In the genomic region with DNA sequence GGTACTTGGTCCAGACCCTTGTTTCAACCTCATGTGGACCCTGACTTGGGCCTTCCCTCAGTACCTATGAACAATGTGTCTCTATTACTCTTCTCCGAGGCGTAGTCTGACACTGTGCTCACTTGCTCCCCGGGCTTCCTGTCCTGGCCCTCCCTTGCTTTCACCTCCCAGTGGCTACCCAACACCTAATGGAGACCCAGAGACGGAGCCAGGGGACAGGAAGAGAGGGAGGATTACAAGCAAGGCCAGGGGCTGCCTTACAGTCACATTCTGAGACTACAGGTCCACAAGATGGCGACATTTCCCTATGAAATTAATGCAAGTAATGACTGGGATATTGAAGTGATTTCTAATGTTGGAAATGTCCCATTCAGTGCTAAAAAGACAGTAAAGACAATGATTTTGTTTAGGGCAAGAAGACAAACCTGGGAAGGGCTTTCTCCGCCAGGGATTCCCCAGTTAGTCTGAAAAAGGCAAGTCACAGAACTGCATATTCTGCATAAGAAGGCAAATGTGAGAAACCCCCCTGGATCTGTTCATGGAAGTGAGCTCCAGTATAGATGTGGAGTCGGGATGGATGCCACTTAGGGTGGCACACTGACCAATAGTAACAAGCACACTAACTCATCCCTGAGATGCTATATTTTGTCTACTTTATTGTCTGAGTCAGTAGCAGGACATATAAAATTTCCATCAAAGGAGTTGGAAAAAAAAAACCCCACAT, we compare ENCODE assay signal across 8 cellular contexts. TPM values are rescaled to one million over a fixed set of nuclear protein-coding genes. Genes with fewer than 3 reads are reported as not detected.
DNase-seq lines count a peak whose midpoint lies in the region; ATAC-seq lines count a peak whose summit lies in the region.

No MANE protein-coding gene starts in this region.

- H3K36me3 Mint-ChIP-seq in activated CD4-positive, alpha-beta T cell treated with anti-CD3 and anti-CD28 coated beads, Interleukin-2, amount 10 ng/mL, durations not matched to agents 7 days and 5 days (ENCODE audit: low read depth), result peaks cover 3% of the 10 kb centered on the region
- no peaks in the 10 kb centered on the region for H3K36me3 Mint-ChIP-seq in effector memory CD8-positive, alpha-beta T cell (ENCODE audit: insufficient read depth)

- no peaks in the 10 kb centered on the region for H3K36me3 ChIP-seq in mesendoderm (ENCODE audit: control insufficient read depth, insufficient read depth, low read length)

- no peak overlapping the region for H3K4me3 Mint-ChIP-seq in activated CD4-positive, alpha-beta T cell treated with anti-CD3 and anti-CD28 coated beads, Interleukin-2, amount 10 ng/mL, durations not matched to agents 7 days and 5 days
- no peak overlapping the region for H3K4me3 Mint-ChIP-seq in effector memory CD8-positive, alpha-beta T cell

- WGBS in mesendoderm (ENCODE audit: extremely low coverage, insufficient coverage, low lambda C conversion rate), result no CpG with 5 or more reads among the region's 7 CpGs

- no peak overlapping the region for H2BK120ac ChIP-seq in mesendoderm (ENCODE audit: low read depth, low read length)

- CTCF ChIA-PET in activated CD4-positive, alpha-beta T cell treated with anti-CD3 and anti-CD28 coated beads, Interleukin-2, amount 10 ng/mL, durations not matched to agents 7 days and 5 days (lab: Charles Lee), result interaction anchor here (0.6 to 1.7 kb wide), 3 partner anchors 11 to 513 kb away, joined by 3 to 6 read pairs (median 3); no protein-coding TSS in a partner anchor

- H3K27me3 Mint-ChIP-seq in activated CD4-positive, alpha-beta T cell treated with anti-CD3 and anti-CD28 coated beads, Interleukin-2, amount 10 ng/mL, durations not matched to agents 7 days and 5 days, result no peaks in the 10 kb centered on the region
- H3K27me3 Mint-ChIP-seq in effector memory CD8-positive, alpha-beta T cell, result no peaks in the 10 kb centered on the region

- DNase-seq in DMS79 treated with DMSO at 0.1 percent for 48 hours (lab: John Stamatoyannopoulos, UW) (peak; percentile 78), NCI-H526 treated with DMSO at 0.1 percent for 48 hours (lab: John Stamatoyannopoulos, UW) (peak; percentile 40), mesendoderm (peak; percentile 89)
- peak; percentile 81 for DNase-seq in activated CD4-positive, alpha-beta T cell treated with anti-CD3 and anti-CD28 coated beads, Interleukin-2, amount 10 ng/mL, durations not matched to agents 7 days and 5 days
- peak; percentile 41 to 53 (median 48) for DNase-seq in effector memory CD8-positive, alpha-beta T cell
- DNase-seq in stimulated activated naive CD4-positive, alpha-beta T cell treated with Interleukin-2 at 50 U/mL for 16 hours (lab: John Stamatoyannopoulos, UW), result peak; percentile 3

- no peak overlapping the region for H3K4ac ChIP-seq in mesendoderm (ENCODE audit: low read depth, low read length)

- ATAC-seq in HG03060 (IDR thresholded peaks at IDR 0.05; ENCODE audit: low read depth, unreplicated experiment), result peak; percentile 55
- ATAC-seq in effector memory CD8-positive, alpha-beta T cell (replicated peaks), result peak; percentile 55
- no peak for ATAC-seq in HG03439 (IDR thresholded peaks at IDR 0.05; ENCODE audit: unreplicated experiment)

- no peak overlapping the region for H3K9ac ChIP-seq in mesendoderm (ENCODE audit: low read length)

- no peaks in the 10 kb centered on the region for H3K79me2 ChIP-seq in mesendoderm (ENCODE audit: control insufficient read depth, insufficient read depth, low read length)

- H2AK5ac ChIP-seq in mesendoderm (ENCODE audit: low read length), result no peak overlapping the region

- H3K4me3 ChIP-seq in mesendoderm (ENCODE audit: low read length), result no peak overlapping the region

- H3K27ac ChIP-seq in mesendoderm (ENCODE audit: low read depth, low read length), result no peak overlapping the region

- H3K27ac Mint-ChIP-seq in activated CD4-positive, alpha-beta T cell treated with anti-CD3 and anti-CD28 coated beads, Interleukin-2, amount 10 ng/mL, durations not matched to agents 7 days and 5 days, result no peak overlapping the region
- H3K27ac Mint-ChIP-seq in effector memory CD8-positive, alpha-beta T cell, result no peak overlapping the region

- no peak overlapping the region for H4K8ac ChIP-seq in mesendoderm (ENCODE audit: low read depth, low read length)

- POLR2A ChIA-PET in activated CD4-positive, alpha-beta T cell treated with anti-CD3 and anti-CD28 coated beads, Interleukin-2, amount 10 ng/mL, durations not matched to agents 7 days and 5 days (lab: Charles Lee), result no interaction called here

- H3K4me2 ChIP-seq in mesendoderm (ENCODE audit: low read length), result no peak overlapping the region

- no peak overlapping the region for H2BK5ac ChIP-seq in mesendoderm (ENCODE audit: low read length)

- H4K5ac ChIP-seq in mesendoderm (ENCODE audit: low read length), result no peak overlapping the region

- H3K4me1 Mint-ChIP-seq in activated CD4-positive, alpha-beta T cell treated with anti-CD3 and anti-CD28 coated beads, Interleukin-2, amount 10 ng/mL, durations not matched to agents 7 days and 5 days, result peaks cover 6% of the 10 kb centered on the region
- H3K4me1 Mint-ChIP-seq in effector memory CD8-positive, alpha-beta T cell (ENCODE audit: low read depth in 2 of 2), result no peaks in the 10 kb centered on the region

- no peak overlapping the region for H2BK15ac ChIP-seq in mesendoderm (replicated peaks; ENCODE audit: low read depth)

- H3K56ac ChIP-seq in mesendoderm (ENCODE audit: low read length), result peak overlapping the region; percentile 12

- H3K23ac ChIP-seq in mesendoderm (ENCODE audit: low read length), result no peak overlapping the region

- H3K9me3 Mint-ChIP-seq in activated CD4-positive, alpha-beta T cell treated with anti-CD3 and anti-CD28 coated beads, Interleukin-2, amount 10 ng/mL, durations not matched to agents 7 days and 5 days, result peaks cover 10% of the 10 kb centered on the region
- H3K9me3 Mint-ChIP-seq in effector memory CD8-positive, alpha-beta T cell, result no peaks in the 10 kb centered on the region

- no peaks in the 10 kb centered on the region for H3K79me1 ChIP-seq in mesendoderm (ENCODE audit: low read length)

- H3K18ac ChIP-seq in mesendoderm (ENCODE audit: low read length), result no peak overlapping the region

- no peaks in the 10 kb centered on the region for H3K27me3 ChIP-seq in mesendoderm (ENCODE audit: insufficient read depth, low read length, poor library complexity)

- no peaks in the 10 kb centered on the region for H3K4me1 ChIP-seq in mesendoderm (ENCODE audit: control insufficient read depth, low read depth, low read length)

RNA-seq across cellular contexts. Expression of a gene that starts 44.0 kb away (rescaled TPM):
- total RNA-seq in activated CD4-positive, alpha-beta T cell treated with anti-CD3 and anti-CD28 coated beads, Interleukin-2, amount 10 ng/mL, durations not matched to agents 7 days and 5 days, result 10 to 100 TPM; 17.6 to 19.1 TPM
- polyA plus RNA-seq in mesendoderm (2013, experiment 1 of 2), result 12.4 TPM
- polyA plus RNA-seq in mesendoderm (2013, experiment 2 of 2), result 12.1 TPM

Comparison
In these comparisons a context has a peak if more than half of its experiments do, and no peak if none do; other contexts are left out.
1. DNase-seq: peak in every context shown above with its lines; median percentile 89 in mesendoderm; 81 in activated CD4-positive, alpha-beta T cell treated with anti-CD3 and anti-CD28 coated beads, Interleukin-2, amount 10 ng/mL, durations not matched to agents 7 days and 5 days; 78 in DMS79 treated with DMSO at 0.1 percent for 48 hours; 48 in effector memory CD8-positive, alpha-beta T cell; 40 in NCI-H526 treated with DMSO at 0.1 percent for 48 hours; 3 in stimulated activated naive CD4-positive, alpha-beta T cell treated with Interleukin-2 at 50 U/mL for 16 hours.